ENCODE assay signal across 1 cellular context in the genomic region with DNA sequence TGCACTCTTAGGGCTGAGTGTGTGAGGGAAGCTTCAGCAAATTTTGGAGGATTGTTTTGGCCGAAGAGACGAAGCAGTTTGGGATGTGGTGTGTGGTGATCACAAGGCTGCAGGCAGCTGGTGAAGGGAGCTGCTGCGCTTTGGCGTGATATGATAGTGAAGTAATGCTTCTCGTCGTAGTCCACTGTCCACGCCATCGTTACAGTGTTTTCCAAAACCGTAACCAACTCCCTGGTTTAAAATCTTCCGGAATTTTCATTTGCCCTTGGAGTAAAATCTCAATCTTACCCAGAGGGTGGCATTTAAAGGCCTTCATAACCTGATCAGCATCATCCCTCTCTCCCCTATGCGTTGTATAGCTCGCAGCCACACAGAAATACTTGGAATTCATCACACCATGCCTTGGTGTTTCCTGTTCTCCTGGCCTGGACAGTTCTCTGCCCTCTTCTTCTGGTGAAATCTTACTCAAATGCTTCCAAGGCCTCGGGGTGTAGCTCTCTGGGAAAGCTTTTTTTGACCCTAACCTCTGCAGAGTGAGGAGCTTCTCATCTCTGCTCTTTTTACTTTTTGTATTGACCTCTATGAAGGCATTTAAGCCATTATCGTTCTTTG.
TF ChIP-seq lines count a peak whose summit lies in the region.

No MANE protein-coding gene starts in this region.

TF ChIP-seq in HepG2, 621 proteins besides CTCF, POLR2A, EP300 and RAD21 (continued from another document):
- TF ChIP-seq ZNF644 (CRISPR knock-in tag; IDR thresholded peaks at IDR 0.05; ENCODE audit: low read depth), result no peak
- TF ChIP-seq, protein P1, sequence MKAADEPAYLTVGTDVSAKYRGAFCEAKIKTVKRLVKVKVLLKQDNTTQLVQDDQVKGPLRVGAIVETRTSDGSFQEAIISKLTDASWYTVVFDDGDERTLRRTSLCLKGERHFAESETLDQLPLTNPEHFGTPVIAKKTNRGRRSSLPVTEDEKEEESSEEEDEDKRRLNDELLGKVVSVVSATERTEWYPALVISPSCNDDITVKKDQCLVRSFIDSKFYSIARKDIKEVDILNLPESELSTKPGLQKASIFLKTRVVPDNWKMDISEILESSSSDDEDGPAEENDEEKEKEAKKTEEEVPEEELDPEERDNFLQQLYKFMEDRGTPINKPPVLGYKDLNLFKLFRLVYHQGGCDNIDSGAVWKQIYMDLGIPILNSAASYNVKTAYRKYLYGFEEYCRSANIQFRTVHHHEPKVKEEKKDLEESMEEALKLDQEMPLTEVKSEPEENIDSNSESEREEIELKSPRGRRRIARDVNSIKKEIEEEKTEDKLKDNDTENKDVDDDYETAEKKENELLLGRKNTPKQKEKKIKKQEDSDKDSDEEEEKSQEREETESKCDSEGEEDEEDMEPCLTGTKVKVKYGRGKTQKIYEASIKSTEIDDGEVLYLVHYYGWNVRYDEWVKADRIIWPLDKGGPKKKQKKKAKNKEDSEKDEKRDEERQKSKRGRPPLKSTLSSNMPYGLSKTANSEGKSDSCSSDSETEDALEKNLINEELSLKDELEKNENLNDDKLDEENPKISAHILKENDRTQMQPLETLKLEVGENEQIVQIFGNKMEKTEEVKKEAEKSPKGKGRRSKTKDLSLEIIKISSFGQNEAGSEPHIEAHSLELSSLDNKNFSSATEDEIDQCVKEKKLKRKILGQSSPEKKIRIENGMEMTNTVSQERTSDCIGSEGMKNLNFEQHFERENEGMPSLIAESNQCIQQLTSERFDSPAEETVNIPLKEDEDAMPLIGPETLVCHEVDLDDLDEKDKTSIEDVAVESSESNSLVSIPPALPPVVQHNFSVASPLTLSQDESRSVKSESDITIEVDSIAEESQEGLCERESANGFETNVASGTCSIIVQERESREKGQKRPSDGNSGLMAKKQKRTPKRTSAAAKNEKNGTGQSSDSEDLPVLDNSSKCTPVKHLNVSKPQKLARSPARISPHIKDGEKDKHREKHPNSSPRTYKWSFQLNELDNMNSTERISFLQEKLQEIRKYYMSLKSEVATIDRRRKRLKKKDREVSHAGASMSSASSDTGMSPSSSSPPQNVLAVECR (CRISPR knock-in tag; IDR thresholded peaks at IDR 0.05; ENCODE audit: borderline replicate concordance), result no peak
- TF ChIP-seq RBAK (CRISPR knock-in tag; IDR thresholded peaks at IDR 0.05), result no peak
- no peak for TF ChIP-seq ZNF335 (CRISPR knock-in tag; IDR thresholded peaks at IDR 0.05)
- TF ChIP-seq ZNF772 (CRISPR knock-in tag; IDR thresholded peaks at IDR 0.05), result 0 out of 2 replicates have a peak, but pooled peaks have one; percentile 4
- TF ChIP-seq ZNF34 (CRISPR knock-in tag; IDR thresholded peaks at IDR 0.05; ENCODE audit: borderline replicate concordance), result 0 out of 2 replicates have a peak, but pooled peaks have one; percentile 20
- no peak for TF ChIP-seq ZNF24 (IDR thresholded peaks at IDR 0.05)
